1 cellular context compared by ENCODE assay signal in the genomic region with DNA sequence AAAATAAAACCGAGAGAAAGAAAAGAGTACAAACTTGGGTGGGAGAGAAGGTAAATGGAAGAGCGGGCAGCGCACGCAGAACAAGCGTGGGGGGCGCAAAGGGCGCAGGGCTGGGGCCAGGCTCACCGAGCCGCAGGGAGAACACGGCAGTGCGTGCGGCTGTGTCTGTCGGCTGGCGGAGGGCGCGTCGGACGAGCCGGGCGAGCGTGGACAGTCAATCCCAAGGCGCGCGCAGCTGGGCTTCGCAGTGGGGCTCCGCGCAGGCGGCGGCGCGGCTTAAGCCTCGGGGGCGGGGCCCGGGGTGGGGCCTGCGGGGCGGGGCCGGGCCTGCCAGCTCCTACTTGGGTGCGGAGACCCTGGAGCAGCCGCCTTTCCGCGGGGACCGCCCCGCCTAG.
TF ChIP-seq lines count a peak whose summit lies in the region.

A gene with protein sequence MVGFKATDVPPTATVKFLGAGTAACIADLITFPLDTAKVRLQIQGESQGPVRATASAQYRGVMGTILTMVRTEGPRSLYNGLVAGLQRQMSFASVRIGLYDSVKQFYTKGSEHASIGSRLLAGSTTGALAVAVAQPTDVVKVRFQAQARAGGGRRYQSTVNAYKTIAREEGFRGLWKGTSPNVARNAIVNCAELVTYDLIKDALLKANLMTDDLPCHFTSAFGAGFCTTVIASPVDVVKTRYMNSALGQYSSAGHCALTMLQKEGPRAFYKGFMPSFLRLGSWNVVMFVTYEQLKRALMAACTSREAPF (minus strand): TSS at position 249 of the 395 bp plus-strand sequence. CDS start 4,465 bp downstream, outside the sequence.

TF ChIP-seq in HepG2, 621 proteins besides CTCF, POLR2A, EP300 and RAD21 (continued from another document):
- TF ChIP-seq ZBTB38 (CRISPR knock-in tag; IDR thresholded peaks at IDR 0.05) (peak; percentile 60; the same call in 1 of the 2 replicates), MEF2D (CRISPR knock-in tag; IDR thresholded peaks at IDR 0.05) (no peak), HOXD1 (CRISPR knock-in tag; IDR thresholded peaks at IDR 0.05) (peak; percentile 25; the same call in 1 of the 2 replicates), HES4 (CRISPR knock-in tag; IDR thresholded peaks at IDR 0.05; ENCODE audit: borderline replicate concordance) (no peak; the same call in 1 of the 2 replicates), ZNF263 (CRISPR knock-in tag; IDR thresholded peaks at IDR 0.05) (no peak), TGIF2 (CRISPR knock-in tag; IDR thresholded peaks at IDR 0.05) (no peak), MXI1 (IDR thresholded peaks at IDR 0.05; ENCODE audit: borderline replicate concordance, low read depth, low read length) (peak; percentile 22; the same call in 1 of the 3 replicates), ATM (IDR thresholded peaks at IDR 0.05; ENCODE audit: borderline replicate concordance) (no peak), ZNF121 (CRISPR knock-in tag; IDR thresholded peaks at IDR 0.05) (no peak), ATF7 (IDR thresholded peaks at IDR 0.05) (no peak), ATF7 (CRISPR knock-in tag; IDR thresholded peaks at IDR 0.05) (no peak), ZNF3 (CRISPR knock-in tag; IDR thresholded peaks at IDR 0.05) (no peak)
- TF ChIP-seq, protein P1, sequence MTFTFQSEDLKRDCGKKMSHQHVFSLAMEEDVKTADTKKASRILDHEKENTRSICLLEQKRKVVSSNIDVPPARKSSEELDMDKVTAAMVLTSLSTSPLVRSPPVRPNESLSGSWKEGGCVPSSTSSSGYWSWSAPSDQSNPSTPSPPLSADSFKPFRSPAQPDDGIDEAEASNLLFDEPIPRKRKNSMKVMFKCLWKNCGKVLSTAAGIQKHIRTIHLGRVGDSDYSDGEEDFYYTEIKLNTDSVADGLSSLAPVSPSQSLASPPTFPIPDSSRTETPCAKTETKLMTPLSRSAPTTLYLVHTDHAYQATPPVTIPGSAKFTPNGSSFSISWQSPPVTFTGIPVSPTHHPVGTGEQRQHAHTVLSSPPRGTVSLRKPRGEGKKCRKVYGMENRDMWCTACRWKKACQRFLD (CRISPR knock-in tag; IDR thresholded peaks at IDR 0.05; ENCODE audit: borderline replicate concordance): no peak
- TF ChIP-seq, protein P2, sequence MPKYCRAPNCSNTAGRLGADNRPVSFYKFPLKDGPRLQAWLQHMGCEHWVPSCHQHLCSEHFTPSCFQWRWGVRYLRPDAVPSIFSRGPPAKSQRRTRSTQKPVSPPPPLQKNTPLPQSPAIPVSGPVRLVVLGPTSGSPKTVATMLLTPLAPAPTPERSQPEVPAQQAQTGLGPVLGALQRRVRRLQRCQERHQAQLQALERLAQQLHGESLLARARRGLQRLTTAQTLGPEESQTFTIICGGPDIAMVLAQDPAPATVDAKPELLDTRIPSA (CRISPR knock-in tag; IDR thresholded peaks at IDR 0.05; ENCODE audit: borderline replicate concordance): peak; percentile 59; the same call in 1 of the 2 replicates
- TF ChIP-seq, protein P3, sequence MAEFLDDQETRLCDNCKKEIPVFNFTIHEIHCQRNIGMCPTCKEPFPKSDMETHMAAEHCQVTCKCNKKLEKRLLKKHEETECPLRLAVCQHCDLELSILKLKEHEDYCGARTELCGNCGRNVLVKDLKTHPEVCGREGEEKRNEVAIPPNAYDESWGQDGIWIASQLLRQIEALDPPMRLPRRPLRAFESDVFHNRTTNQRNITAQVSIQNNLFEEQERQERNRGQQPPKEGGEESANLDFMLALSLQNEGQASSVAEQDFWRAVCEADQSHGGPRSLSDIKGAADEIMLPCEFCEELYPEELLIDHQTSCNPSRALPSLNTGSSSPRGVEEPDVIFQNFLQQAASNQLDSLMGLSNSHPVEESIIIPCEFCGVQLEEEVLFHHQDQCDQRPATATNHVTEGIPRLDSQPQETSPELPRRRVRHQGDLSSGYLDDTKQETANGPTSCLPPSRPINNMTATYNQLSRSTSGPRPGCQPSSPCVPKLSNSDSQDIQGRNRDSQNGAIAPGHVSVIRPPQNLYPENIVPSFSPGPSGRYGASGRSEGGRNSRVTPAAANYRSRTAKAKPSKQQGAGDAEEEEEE (CRISPR knock-in tag; IDR thresholded peaks at IDR 0.05; ENCODE audit: borderline replicate concordance): no peak
- TF ChIP-seq, protein P4, sequence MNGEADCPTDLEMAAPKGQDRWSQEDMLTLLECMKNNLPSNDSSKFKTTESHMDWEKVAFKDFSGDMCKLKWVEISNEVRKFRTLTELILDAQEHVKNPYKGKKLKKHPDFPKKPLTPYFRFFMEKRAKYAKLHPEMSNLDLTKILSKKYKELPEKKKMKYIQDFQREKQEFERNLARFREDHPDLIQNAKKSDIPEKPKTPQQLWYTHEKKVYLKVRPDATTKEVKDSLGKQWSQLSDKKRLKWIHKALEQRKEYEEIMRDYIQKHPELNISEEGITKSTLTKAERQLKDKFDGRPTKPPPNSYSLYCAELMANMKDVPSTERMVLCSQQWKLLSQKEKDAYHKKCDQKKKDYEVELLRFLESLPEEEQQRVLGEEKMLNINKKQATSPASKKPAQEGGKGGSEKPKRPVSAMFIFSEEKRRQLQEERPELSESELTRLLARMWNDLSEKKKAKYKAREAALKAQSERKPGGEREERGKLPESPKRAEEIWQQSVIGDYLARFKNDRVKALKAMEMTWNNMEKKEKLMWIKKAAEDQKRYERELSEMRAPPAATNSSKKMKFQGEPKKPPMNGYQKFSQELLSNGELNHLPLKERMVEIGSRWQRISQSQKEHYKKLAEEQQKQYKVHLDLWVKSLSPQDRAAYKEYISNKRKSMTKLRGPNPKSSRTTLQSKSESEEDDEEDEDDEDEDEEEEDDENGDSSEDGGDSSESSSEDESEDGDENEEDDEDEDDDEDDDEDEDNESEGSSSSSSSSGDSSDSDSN (CRISPR knock-in tag; IDR thresholded peaks at IDR 0.05): no peak
- TF ChIP-seq, protein P5, sequence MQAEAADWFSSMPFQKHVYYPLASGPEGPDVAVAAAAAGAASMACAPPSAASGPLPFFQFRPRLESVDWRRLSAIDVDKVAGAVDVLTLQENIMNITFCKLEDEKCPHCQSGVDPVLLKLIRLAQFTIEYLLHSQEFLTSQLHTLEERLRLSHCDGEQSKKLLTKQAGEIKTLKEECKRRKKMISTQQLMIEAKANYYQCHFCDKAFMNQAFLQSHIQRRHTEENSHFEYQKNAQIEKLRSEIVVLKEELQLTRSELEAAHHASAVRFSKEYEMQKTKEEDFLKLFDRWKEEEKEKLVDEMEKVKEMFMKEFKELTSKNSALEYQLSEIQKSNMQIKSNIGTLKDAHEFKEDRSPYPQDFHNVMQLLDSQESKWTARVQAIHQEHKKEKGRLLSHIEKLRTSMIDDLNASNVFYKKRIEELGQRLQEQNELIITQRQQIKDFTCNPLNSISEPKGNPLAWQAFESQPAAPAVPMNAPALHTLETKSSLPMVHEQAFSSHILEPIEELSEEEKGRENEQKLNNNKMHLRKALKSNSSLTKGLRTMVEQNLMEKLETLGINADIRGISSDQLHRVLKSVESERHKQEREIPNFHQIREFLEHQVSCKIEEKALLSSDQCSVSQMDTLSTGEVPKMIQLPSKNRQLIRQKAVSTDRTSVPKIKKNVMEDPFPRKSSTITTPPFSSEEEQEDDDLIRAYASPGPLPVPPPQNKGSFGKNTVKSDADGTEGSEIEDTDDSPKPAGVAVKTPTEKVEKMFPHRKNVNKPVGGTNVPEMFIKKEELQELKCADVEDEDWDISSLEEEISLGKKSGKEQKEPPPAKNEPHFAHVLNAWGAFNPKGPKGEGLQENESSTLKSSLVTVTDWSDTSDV (CRISPR knock-in tag; IDR thresholded peaks at IDR 0.05): no peak
